Comparison of ENCODE assay signal across 1 cellular context in the genomic region with DNA sequence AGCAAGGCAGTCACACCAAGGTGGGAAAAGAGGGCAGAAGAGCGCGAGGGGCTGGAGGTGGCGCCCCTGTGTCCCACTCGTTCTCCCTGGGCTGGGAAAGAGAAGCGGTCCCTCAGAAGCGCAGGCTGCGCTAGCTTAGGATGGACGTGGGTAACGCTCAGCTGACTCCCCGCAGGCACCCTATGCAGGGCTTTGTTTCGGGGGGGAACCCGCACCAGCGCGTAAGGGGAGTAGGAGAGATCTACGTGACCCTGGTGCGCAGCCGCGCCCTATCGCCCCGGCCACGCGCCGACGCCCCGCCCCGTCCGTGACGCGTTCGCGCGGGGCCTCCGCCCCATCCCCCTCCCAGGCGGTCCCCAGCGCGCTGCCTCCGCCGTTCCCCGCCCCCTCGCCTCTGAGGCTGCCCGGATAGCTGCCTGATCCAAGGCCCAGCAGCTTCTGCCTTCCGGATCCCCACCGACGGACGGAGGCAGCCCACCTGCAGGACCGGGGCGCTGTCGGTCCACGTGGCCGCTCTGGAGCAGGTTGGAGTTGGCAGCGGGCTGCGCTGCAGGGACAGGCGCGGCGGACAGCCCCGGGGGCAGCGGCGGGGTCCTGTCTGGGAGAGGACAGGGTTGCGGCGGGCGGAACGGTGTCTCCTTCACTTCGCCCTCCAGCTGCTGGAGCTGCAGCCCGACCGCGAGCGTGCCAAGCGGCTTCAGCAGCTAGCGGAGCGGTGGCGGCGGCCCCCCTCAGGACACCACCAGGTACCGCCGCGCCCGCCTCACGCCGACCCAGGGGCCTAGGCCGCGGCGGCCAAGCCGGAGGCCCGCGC.
TF ChIP-seq lines count a peak whose summit lies in the region.

A gene with protein sequence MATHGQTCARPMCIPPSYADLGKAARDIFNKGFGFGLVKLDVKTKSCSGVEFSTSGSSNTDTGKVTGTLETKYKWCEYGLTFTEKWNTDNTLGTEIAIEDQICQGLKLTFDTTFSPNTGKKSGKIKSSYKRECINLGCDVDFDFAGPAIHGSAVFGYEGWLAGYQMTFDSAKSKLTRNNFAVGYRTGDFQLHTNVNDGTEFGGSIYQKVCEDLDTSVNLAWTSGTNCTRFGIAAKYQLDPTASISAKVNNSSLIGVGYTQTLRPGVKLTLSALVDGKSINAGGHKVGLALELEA (plus strand): TSS at position 604 of the 814 bp plus-strand sequence. CDS start 363 bp downstream, outside the sequence.

TF ChIP-seq in HepG2, 621 proteins besides CTCF, POLR2A, EP300 and RAD21 (continued from another document and continues in another):
- TF ChIP-seq, protein P1, sequence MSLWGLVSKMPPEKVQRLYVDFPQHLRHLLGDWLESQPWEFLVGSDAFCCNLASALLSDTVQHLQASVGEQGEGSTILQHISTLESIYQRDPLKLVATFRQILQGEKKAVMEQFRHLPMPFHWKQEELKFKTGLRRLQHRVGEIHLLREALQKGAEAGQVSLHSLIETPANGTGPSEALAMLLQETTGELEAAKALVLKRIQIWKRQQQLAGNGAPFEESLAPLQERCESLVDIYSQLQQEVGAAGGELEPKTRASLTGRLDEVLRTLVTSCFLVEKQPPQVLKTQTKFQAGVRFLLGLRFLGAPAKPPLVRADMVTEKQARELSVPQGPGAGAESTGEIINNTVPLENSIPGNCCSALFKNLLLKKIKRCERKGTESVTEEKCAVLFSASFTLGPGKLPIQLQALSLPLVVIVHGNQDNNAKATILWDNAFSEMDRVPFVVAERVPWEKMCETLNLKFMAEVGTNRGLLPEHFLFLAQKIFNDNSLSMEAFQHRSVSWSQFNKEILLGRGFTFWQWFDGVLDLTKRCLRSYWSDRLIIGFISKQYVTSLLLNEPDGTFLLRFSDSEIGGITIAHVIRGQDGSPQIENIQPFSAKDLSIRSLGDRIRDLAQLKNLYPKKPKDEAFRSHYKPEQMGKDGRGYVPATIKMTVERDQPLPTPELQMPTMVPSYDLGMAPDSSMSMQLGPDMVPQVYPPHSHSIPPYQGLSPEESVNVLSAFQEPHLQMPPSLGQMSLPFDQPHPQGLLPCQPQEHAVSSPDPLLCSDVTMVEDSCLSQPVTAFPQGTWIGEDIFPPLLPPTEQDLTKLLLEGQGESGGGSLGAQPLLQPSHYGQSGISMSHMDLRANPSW (CRISPR knock-in tag; IDR thresholded peaks at IDR 0.05; ENCODE audit: borderline replicate concordance) = no peak
- TF ChIP-seq, protein P2, sequence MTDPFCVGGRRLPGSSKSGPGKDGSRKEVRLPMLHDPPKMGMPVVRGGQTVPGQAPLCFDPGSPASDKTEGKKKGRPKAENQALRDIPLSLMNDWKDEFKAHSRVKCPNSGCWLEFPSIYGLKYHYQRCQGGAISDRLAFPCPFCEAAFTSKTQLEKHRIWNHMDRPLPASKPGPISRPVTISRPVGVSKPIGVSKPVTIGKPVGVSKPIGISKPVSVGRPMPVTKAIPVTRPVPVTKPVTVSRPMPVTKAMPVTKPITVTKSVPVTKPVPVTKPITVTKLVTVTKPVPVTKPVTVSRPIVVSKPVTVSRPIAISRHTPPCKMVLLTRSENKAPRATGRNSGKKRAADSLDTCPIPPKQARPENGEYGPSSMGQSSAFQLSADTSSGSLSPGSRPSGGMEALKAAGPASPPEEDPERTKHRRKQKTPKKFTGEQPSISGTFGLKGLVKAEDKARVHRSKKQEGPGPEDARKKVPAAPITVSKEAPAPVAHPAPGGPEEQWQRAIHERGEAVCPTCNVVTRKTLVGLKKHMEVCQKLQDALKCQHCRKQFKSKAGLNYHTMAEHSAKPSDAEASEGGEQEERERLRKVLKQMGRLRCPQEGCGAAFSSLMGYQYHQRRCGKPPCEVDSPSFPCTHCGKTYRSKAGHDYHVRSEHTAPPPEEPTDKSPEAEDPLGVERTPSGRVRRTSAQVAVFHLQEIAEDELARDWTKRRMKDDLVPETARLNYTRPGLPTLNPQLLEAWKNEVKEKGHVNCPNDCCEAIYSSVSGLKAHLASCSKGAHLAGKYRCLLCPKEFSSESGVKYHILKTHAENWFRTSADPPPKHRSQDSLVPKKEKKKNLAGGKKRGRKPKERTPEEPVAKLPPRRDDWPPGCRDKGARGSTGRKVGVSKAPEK (CRISPR knock-in tag; IDR thresholded peaks at IDR 0.05; ENCODE audit: borderline replicate concordance) = no peak
- TF ChIP-seq ZNF550 (CRISPR knock-in tag; IDR thresholded peaks at IDR 0.05; ENCODE audit: borderline replicate concordance) (no peak), SMARCE1 (IDR thresholded peaks at IDR 0.05; ENCODE audit: borderline replicate concordance) (no peak), HNRNPLL (IDR thresholded peaks at IDR 0.05; ENCODE audit: low read depth, low read length, poor library complexity, severe bottlenecking) (peak; percentile 89), RXRA (CRISPR knock-in tag; IDR thresholded peaks at IDR 0.05) (peak; percentile 54), BRCA1 (CRISPR knock-in tag; IDR thresholded peaks at IDR 0.05) (no peak), ZBTB20 (CRISPR knock-in tag; IDR thresholded peaks at IDR 0.05; ENCODE audit: borderline replicate concordance, low read depth) (peak; percentile 31; the same call in 1 of the 2 replicates), LCORL (IDR thresholded peaks at IDR 0.05) (peak; percentile 54; the same call in 1 of the 2 replicates), LCORL (CRISPR knock-in tag; IDR thresholded peaks at IDR 0.05) (no peak; the same call in 1 of the 2 replicates), RBM22 (optimal IDR thresholded peaks at IDR 0.05; ENCODE audit: low read length) (no peak), ZNF160 (CRISPR knock-in tag; IDR thresholded peaks at IDR 0.05) (no peak), MNT (IDR thresholded peaks at IDR 0.05) (peak; percentile 50; the same call in 1 of the 2 replicates), CAMTA2 (CRISPR knock-in tag; IDR thresholded peaks at IDR 0.05; ENCODE audit: borderline replicate concordance) (no peak), U2AF1 (optimal IDR thresholded peaks at IDR 0.05; ENCODE audit: low read depth, low read length) (no peak), ZNF577 (CRISPR knock-in tag; IDR thresholded peaks at IDR 0.05; ENCODE audit: borderline replicate concordance, low read depth) (no peak), KLF12 (CRISPR knock-in tag; IDR thresholded peaks at IDR 0.05; ENCODE audit: borderline replicate concordance) (no peak; the same call in 1 of the 2 replicates), ZNF616 (CRISPR knock-in tag; IDR thresholded peaks at IDR 0.05; ENCODE audit: low read depth) (no peak; the same call in 1 of the 2 replicates), ZNF792 (CRISPR knock-in tag; IDR thresholded peaks at IDR 0.05) (peak; percentile 57; the same call in 1 of the 2 replicates), ZNF232 (CRISPR knock-in tag; IDR thresholded peaks at IDR 0.05; ENCODE audit: borderline replicate concordance) (peak; percentile 39; the same call in 1 of the 2 replicates), ZNF614 (CRISPR knock-in tag; IDR thresholded peaks at IDR 0.05; ENCODE audit: borderline replicate concordance) (peak; percentile 71; the same call in 1 of the 2 replicates), ZNF790 (CRISPR knock-in tag; IDR thresholded peaks at IDR 0.05; ENCODE audit: borderline replicate concordance) (0 out of 2 replicates have a peak, but pooled peaks have one; percentile 69), SNRNP70 (IDR thresholded peaks at IDR 0.05; ENCODE audit: low read depth, low read length) (no peak), ZNF672 (CRISPR knock-in tag; IDR thresholded peaks at IDR 0.05) (no peak), ZBTB8A (CRISPR knock-in tag; IDR thresholded peaks at IDR 0.05; ENCODE audit: borderline replicate concordance, low read depth) (no peak; the same call in 1 of the 2 replicates), NRL (CRISPR knock-in tag; IDR thresholded peaks at IDR 0.05; ENCODE audit: borderline replicate concordance) (peak; percentile 71), GATA4 (IDR thresholded peaks at IDR 0.05; ENCODE audit: borderline replicate concordance, low read depth) (no peak), KAT7 (CRISPR knock-in tag; IDR thresholded peaks at IDR 0.05; ENCODE audit: borderline replicate concordance) (peak; percentile 76; the same call in 1 of the 2 replicates), POLR2G (IDR thresholded peaks at IDR 0.05; ENCODE audit: low read depth, low read length) (peak; percentile 79), LRRFIP1 (CRISPR knock-in tag; conservative IDR thresholded peaks at IDR 0.05) (no peak; the same call in 1 of the 2 replicates), ZNF451 (CRISPR knock-in tag; IDR thresholded peaks at IDR 0.05) (peak; percentile 95)
- TF ChIP-seq, protein P3, sequence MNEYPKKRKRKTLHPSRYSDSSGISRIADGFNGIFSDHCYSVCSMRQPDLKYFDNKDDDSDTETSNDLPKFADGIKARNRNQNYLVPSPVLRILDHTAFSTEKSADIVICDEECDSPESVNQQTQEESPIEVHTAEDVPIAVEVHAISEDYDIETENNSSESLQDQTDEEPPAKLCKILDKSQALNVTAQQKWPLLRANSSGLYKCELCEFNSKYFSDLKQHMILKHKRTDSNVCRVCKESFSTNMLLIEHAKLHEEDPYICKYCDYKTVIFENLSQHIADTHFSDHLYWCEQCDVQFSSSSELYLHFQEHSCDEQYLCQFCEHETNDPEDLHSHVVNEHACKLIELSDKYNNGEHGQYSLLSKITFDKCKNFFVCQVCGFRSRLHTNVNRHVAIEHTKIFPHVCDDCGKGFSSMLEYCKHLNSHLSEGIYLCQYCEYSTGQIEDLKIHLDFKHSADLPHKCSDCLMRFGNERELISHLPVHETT (CRISPR knock-in tag; conservative IDR thresholded peaks at IDR 0.05) = peak; percentile 92
- TF ChIP-seq, protein P4, sequence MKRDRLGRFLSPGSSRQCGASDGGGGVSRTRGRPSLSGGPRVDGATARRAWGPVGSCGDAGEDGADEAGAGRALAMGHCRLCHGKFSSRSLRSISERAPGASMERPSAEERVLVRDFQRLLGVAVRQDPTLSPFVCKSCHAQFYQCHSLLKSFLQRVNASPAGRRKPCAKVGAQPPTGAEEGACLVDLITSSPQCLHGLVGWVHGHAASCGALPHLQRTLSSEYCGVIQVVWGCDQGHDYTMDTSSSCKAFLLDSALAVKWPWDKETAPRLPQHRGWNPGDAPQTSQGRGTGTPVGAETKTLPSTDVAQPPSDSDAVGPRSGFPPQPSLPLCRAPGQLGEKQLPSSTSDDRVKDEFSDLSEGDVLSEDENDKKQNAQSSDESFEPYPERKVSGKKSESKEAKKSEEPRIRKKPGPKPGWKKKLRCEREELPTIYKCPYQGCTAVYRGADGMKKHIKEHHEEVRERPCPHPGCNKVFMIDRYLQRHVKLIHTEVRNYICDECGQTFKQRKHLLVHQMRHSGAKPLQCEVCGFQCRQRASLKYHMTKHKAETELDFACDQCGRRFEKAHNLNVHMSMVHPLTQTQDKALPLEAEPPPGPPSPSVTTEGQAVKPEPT (CRISPR knock-in tag; IDR thresholded peaks at IDR 0.05; ENCODE audit: low read depth) = peak; percentile 94; the same call in 1 of the 2 replicates
- TF ChIP-seq, protein P5, sequence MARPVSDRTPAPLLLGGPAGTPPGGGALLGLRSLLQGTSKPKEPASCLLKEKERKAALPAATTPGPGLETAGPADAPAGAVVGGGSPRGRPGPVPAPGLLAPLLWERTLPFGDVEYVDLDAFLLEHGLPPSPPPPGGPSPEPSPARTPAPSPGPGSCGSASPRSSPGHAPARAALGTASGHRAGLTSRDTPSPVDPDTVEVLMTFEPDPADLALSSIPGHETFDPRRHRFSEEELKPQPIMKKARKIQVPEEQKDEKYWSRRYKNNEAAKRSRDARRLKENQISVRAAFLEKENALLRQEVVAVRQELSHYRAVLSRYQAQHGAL (CRISPR knock-in tag; IDR thresholded peaks at IDR 0.05; ENCODE audit: not compliant biosample characterization) = peak; percentile 26
- TF ChIP-seq, protein P6, sequence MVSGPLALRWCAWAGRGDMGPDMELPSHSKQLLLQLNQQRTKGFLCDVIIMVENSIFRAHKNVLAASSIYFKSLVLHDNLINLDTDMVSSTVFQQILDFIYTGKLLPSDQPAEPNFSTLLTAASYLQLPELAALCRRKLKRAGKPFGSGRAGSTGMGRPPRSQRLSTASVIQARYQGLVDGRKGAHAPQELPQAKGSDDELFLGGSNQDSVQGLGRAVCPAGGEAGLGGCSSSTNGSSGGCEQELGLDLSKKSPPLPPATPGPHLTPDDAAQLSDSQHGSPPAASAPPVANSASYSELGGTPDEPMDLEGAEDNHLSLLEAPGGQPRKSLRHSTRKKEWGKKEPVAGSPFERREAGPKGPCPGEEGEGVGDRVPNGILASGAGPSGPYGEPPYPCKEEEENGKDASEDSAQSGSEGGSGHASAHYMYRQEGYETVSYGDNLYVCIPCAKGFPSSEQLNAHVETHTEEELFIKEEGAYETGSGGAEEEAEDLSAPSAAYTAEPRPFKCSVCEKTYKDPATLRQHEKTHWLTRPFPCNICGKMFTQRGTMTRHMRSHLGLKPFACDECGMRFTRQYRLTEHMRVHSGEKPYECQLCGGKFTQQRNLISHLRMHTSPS (CRISPR knock-in tag; IDR thresholded peaks at IDR 0.05; ENCODE audit: low read depth) = no peak
